In the genomic region with DNA sequence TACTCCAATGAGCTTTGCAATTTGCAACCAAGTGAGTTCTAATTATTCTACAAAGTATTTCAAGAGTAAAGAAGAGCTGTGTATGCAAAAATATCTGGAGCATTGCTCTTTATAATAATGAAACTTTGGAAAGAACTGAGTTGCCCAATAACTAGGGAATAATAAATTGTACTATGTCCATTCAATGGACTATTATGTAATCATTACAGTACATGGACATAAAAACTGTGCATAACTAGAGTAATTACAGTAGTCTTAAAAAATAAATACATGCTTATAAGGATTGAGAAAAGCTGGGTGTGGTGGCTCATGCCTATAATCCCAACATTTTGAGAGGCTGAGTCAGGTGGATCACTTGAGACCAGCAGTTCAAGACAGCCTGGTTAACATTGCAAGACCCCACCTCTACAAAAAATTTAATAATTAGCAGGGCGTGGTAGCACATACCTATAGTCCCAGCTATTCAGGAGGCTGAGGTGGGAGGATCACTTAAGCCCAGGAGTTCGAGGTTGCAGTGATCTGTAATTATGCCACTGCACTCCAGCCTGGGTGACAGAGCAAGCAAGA, we compare ENCODE assay signal across 25 cellular contexts.
DNase-seq lines count a peak whose midpoint lies in the region; ATAC-seq and TF ChIP-seq lines count a peak whose summit lies in the region.
"Had no signal": no experiment of that assay in that cellular context is flagged by ENCODE, and none has a peak within 500 bp of the region (broad histone marks: within the 10 kb centered on the region; RNA-seq: fewer than 3 reads in every experiment).

No MANE protein-coding gene starts in this region.

- no peak overlapping the region for H4K91ac ChIP-seq in mesenchymal stem cell (ENCODE audit: low read length)

- no peak overlapping the region for H3K27ac ChIP-seq in breast epithelium
- no peak overlapping the region for H3K27ac ChIP-seq in mesenchymal stem cell (ENCODE audit: low read length, poor library complexity, severe bottlenecking)
- H3K27ac ChIP-seq: 22Rv1, BLaER1, HL-60 had no signal

- intact Hi-C loops in MCF 10A (cut with micrococcal nuclease) = no loop called here
- intact Hi-C loops in breast epithelium (cut with DNase I; ENCODE audit: low total_unique reads) = no loop called here
- intact Hi-C loops in lower leg skin (cut with DNase I; ENCODE audit: low total_unique reads) = no loop called here

- H2BK15ac ChIP-seq in mesenchymal stem cell (ENCODE audit: low read depth, poor library complexity, severe bottlenecking) = no peak overlapping the region

- no peak overlapping the region for H3K23ac ChIP-seq in mesenchymal stem cell (ENCODE audit: low read length in 2 of 2)

- H3K27me3 Mint-ChIP-seq in MCF 10A (ENCODE audit: insufficient read depth, unreplicated experiment) = no peaks in the 10 kb centered on the region
- H3K27me3 Mint-ChIP-seq: CD4-positive, alpha-beta memory T cell had no signal

- BruUV-seq in MCF 10A (replicated peaks; lab: Mats Ljungman, UMichigan) = no TSS peak

- no peak overlapping the region for H3K4me2 ChIP-seq in mesenchymal stem cell (ENCODE audit: low read length, poor library complexity, severe bottlenecking)
- H3K4me2 ChIP-seq: BLaER1 had no signal

- no peak overlapping the region for H3K18ac ChIP-seq in mesenchymal stem cell (ENCODE audit: low read depth in 1 of 2, low read length in 2 of 2)

- H3K36me3 ChIP-seq in breast epithelium (no peaks in the 10 kb centered on the region), mesenchymal stem cell (ENCODE audit: control insufficient read depth in 1 of 2, insufficient read depth in 2 of 2, low read depth in 1 of 2, low read length in 2 of 2) (no peaks in the 10 kb centered on the region)

- H3K9me3 ChIP-seq in breast epithelium = no peaks in the 10 kb centered on the region
- no peaks in the 10 kb centered on the region for H3K9me3 ChIP-seq in mesenchymal stem cell (ENCODE audit: control insufficient read depth, low read length)
- H3K9me3 ChIP-seq: BLaER1 had no signal

- TF ChIP-seq POLR2A in breast epithelium (IDR thresholded peaks at IDR 0.05) (no peak), lower leg skin (IDR thresholded peaks at IDR 0.05) (no peak)

- no peak overlapping the region for H3K4ac ChIP-seq in mesenchymal stem cell (ENCODE audit: low read depth in 1 of 2, low read length in 2 of 2)

- H2BK5ac ChIP-seq in mesenchymal stem cell (ENCODE audit: low read depth, low read length, poor library complexity, severe bottlenecking) = no peak overlapping the region

- ATAC-seq in GM19467 (IDR thresholded peaks at IDR 0.05; ENCODE audit: unreplicated experiment) (no peak), HG02759 (IDR thresholded peaks at IDR 0.05; ENCODE audit: unreplicated experiment) (no peak)
- ATAC-seq: SK-N-SH treated with all-trans-retinoic acid at 6 μM for 48 hours had no signal

- TF ChIP-seq CTCF in MCF 10A (IDR thresholded peaks at IDR 0.05; ENCODE audit: unreplicated experiment) (no peak), breast epithelium (IDR thresholded peaks at IDR 0.05) (no peak), lower leg skin (IDR thresholded peaks at IDR 0.05) (no peak)

- peak overlapping the region; percentile 68 for H3K27ac Mint-ChIP-seq in MCF 10A (ENCODE audit: low read depth, unreplicated experiment)
- H3K27ac Mint-ChIP-seq: IgD-negative memory B cell had no signal

- H3K79me1 ChIP-seq in mesenchymal stem cell (replicated peaks; ENCODE audit: low read length, poor library complexity, severe bottlenecking) = no peaks in the 10 kb centered on the region

- no peak overlapping the region for H4K8ac ChIP-seq in mesenchymal stem cell (ENCODE audit: low read length)

- H3K27me3 ChIP-seq in breast epithelium (no peaks in the 10 kb centered on the region), mesenchymal stem cell (ENCODE audit: control insufficient read depth in 1 of 2, insufficient read depth in 1 of 2, low read length in 2 of 2) (no peaks in the 10 kb centered on the region)
- H3K27me3 ChIP-seq: BLaER1 had no signal

- no peak overlapping the region for H2AK5ac ChIP-seq in mesenchymal stem cell (ENCODE audit: low read length, severe bottlenecking)

- no peak overlapping the region for H2BK12ac ChIP-seq in mesenchymal stem cell (ENCODE audit: low read length in 2 of 2)

- CTCF ChIA-PET in MCF 10A (lab: Yijun Ruan, JAX) = interaction anchor here (0.5 to 1.1 kb wide), 6 partner anchors 11 to 351 kb away, joined by 3 to 5 read pairs (median 3); no protein-coding TSS in a partner anchor

- H2BK120ac ChIP-seq in mesenchymal stem cell (ENCODE audit: low read depth, low read length) = no peak overlapping the region

- WGBS in mesenchymal stem cell = 75% methylated on average over 1 of the region's 2 CpGs
- WGBS in lower leg skin, 2 donors = 82 to 95% methylated on average over 2 of the region's 2 CpGs

- no peak overlapping the region for H3K4me3 Mint-ChIP-seq in MCF 10A (ENCODE audit: unreplicated experiment)
- H3K4me3 Mint-ChIP-seq: CD4-positive, alpha-beta memory T cell; IgD-negative memory B cell had no signal

- POLR2A ChIA-PET in MCF 10A (lab: Yijun Ruan, JAX) = interaction anchor here (0.6 to 2.0 kb wide), 7 partner anchors 10 to 120 kb away, joined by 3 to 9 read pairs (median 5); a partner anchor contains a TSS

- H3K4me1 ChIP-seq in breast epithelium = no peaks in the 10 kb centered on the region
- no peaks in the 10 kb centered on the region for H3K4me1 ChIP-seq in mesenchymal stem cell (ENCODE audit: control insufficient read depth, insufficient read depth, low read depth, low read length)

- no peaks in the 10 kb centered on the region for H3K9me3 Mint-ChIP-seq in MCF 10A (ENCODE audit: unreplicated experiment)
- H3K9me3 Mint-ChIP-seq: CD4-positive, alpha-beta memory T cell; IgD-negative memory B cell had no signal

- no peak overlapping the region for H3K9ac ChIP-seq in mesenchymal stem cell (ENCODE audit: low read length)
- H3K9ac ChIP-seq: BLaER1 had no signal

- no peak overlapping the region for H3K4me3 ChIP-seq in breast epithelium
- H3K4me3 ChIP-seq in mesenchymal stem cell (ENCODE audit: insufficient read depth in 1 of 2, low read depth in 1 of 2, low read length in 2 of 2) = no peak overlapping the region
- no peak overlapping the region for H3K4me3 ChIP-seq in lower leg skin (ENCODE audit: low read depth, poor library complexity, severe bottlenecking)
- H3K4me3 ChIP-seq: BLaER1 had no signal

- H2AFZ ChIP-seq in mesenchymal stem cell (ENCODE audit: low read depth, low read length) = no peak overlapping the region

- H3K14ac ChIP-seq in mesenchymal stem cell (ENCODE audit: low read length in 2 of 2) = no peak overlapping the region

- no peaks in the 10 kb centered on the region for H3K36me3 Mint-ChIP-seq in MCF 10A (ENCODE audit: insufficient read depth, unreplicated experiment)

- no peak for DNase-seq in MCF 10A (ENCODE audit: unreplicated experiment)
- DNase-seq in breast epithelium (ENCODE audit: low spot score in 2 of 2) = no peak
- peak; percentile 15 for DNase-seq in amniotic epithelial cell (ENCODE audit: low read depth)
- peak; percentile 13 for DNase-seq in mesenchymal stem cell
- DNase-seq in H4 (ENCODE audit: low spot score) = no peak
- DNase-seq in lower leg skin (ENCODE audit: low spot score in 2 of 2) = no peak
- DNase-seq: CD4-positive, alpha-beta memory T cell; DMS53; EL; Kasumi-1; MM.1S; NCI-H1092 treated with DMSO at 0.1 percent for 48 hours; NCI-H1694; NCI-H2227 treated with DMSO at 0.1 percent for 48 hours; NCI-H510A treated with DMSO at 0.1 percent for 48 hours; NCI-H774; SHP77 treated with DMSO at 0.1 percent for 48 hours; T-helper 1 cell had no signal

- H3K4me1 Mint-ChIP-seq in MCF 10A (ENCODE audit: insufficient read depth, unreplicated experiment) = peaks cover 15% of the 10 kb centered on the region

Comparison
In these comparisons a context has a peak if more than half of its experiments do, and no peak if none do; other contexts are left out.
1. DNase-seq: peak in amniotic epithelial cell (single experiment) and mesenchymal stem cell (single experiment); none in MCF 10A (single experiment), breast epithelium (0 of 2), H4 (single experiment) and lower leg skin (0 of 2).